ENCODE assay signal across 8 cellular contexts in genomic region chr11:1262172-1263006, GRCh38. TPM values are rescaled to one million over a fixed set of nuclear protein-coding genes. Genes with fewer than 3 reads are reported as not detected.
DNase-seq lines count a peak whose midpoint lies in the region; ATAC-seq and TF ChIP-seq lines count a peak whose summit lies in the region.

No MANE protein-coding gene starts in this region.

- peak overlapping the region; percentile 90 for H3K27ac ChIP-seq in CD8-positive, alpha-beta T cell (ENCODE audit: low read depth, low read length)
- no peak overlapping the region for H3K27ac ChIP-seq in foreskin keratinocyte
- H3K27ac ChIP-seq in neural progenitor cell, result no peak overlapping the region

- ATAC-seq in CD8-positive, alpha-beta T cell, result peak; percentile 91
- ATAC-seq in GM21515 (IDR thresholded peaks at IDR 0.05; ENCODE audit: unreplicated experiment) (peak; percentile 86), foreskin keratinocyte (peak; percentile 86)
- peak; percentile 90 for ATAC-seq in stimulated activated naive CD8-positive, alpha-beta T cell treated with anti-CD3 and anti-CD28 coated beads, Interleukin-15, amount 100 ng/mL, for 72 hours

- peak overlapping the region; percentile 72 for H3K9ac ChIP-seq in Loucy (ENCODE audit: low read depth, low read length, poor library complexity, severe bottlenecking)
- no peak overlapping the region for H3K9ac ChIP-seq in neural progenitor cell

- H3K4me1 Mint-ChIP-seq in CD8-positive, alpha-beta T cell (ENCODE audit: low read depth), result peaks cover 18% of the 10 kb centered on the region
- H3K4me1 Mint-ChIP-seq in neural progenitor cell, result peaks cover 7% of the 10 kb centered on the region
- H3K4me1 Mint-ChIP-seq in stimulated activated naive CD8-positive, alpha-beta T cell treated with anti-CD3 and anti-CD28 coated beads, Interleukin-15, amount 100 ng/mL, for 72 hours, result peaks cover 28% of the 10 kb centered on the region

- peak overlapping the region; percentile 58 for H3K4me3 ChIP-seq in CD8-positive, alpha-beta T cell (ENCODE audit: low read depth, low read length)
- H3K4me3 ChIP-seq in Loucy (ENCODE audit: low read length, poor library complexity, severe bottlenecking) (peak overlapping the region; percentile 72), neural progenitor cell (peak overlapping the region; percentile 50)

- H3K27me3 Mint-ChIP-seq in CD8-positive, alpha-beta T cell (ENCODE audit: low read depth), result no peaks in the 10 kb centered on the region
- no peaks in the 10 kb centered on the region for H3K27me3 Mint-ChIP-seq in neural progenitor cell (ENCODE audit: insufficient read depth, low read depth)
- no peaks in the 10 kb centered on the region for H3K27me3 Mint-ChIP-seq in stimulated activated naive CD8-positive, alpha-beta T cell treated with anti-CD3 and anti-CD28 coated beads, Interleukin-15, amount 100 ng/mL, for 72 hours

- DNase-seq in CD8-positive, alpha-beta T cell, result peak; percentile 78 to 92 (median 85)
- peak; percentile 84 for DNase-seq in SIG-M5 treated with dmso at 0.1 percent for 504 hours (lab: John Stamatoyannopoulos, UW; ENCODE audit: unreplicated experiment)
- DNase-seq in activated naive CD4-positive, alpha-beta T cell (lab: John Stamatoyannopoulos, UW), result peak; percentile 55 to 81 (median 78)
- peak; percentile 55 to 76 for DNase-seq in foreskin keratinocyte
- DNase-seq in neural progenitor cell (ENCODE audit: low spot score), result peak; percentile 91
- DNase-seq in stimulated activated naive CD8-positive, alpha-beta T cell treated with anti-CD3 and anti-CD28 coated beads, Interleukin-15, amount 100 ng/mL, for 72 hours, result peak; percentile 69 to 91

- H3K9me3 ChIP-seq in CD8-positive, alpha-beta T cell (ENCODE audit: low read length), result no peaks in the 10 kb centered on the region
- H3K9me3 ChIP-seq in Loucy (ENCODE audit: insufficient read depth, low read depth, low read length) (no peaks in the 10 kb centered on the region; the same call in 1 of the 2 replicates), neural progenitor cell (ENCODE audit: low read depth) (no peaks in the 10 kb centered on the region)

- H3K4me1 ChIP-seq in CD8-positive, alpha-beta T cell (ENCODE audit: insufficient read depth, low read length), result peaks cover 18% of the 10 kb centered on the region
- peaks cover 8% of the 10 kb centered on the region for H3K4me1 ChIP-seq in Loucy (ENCODE audit: insufficient read depth, low read length, poor library complexity, severe bottlenecking)
- H3K4me1 ChIP-seq in foreskin keratinocyte, result no peaks in the 10 kb centered on the region
- peaks cover 11% of the 10 kb centered on the region for H3K4me1 ChIP-seq in neural progenitor cell

- intact Hi-C loops in CD8-positive, alpha-beta T cell (cut with DNase I, micrococcal nuclease), result loop anchor here (1.0 to 5.0 kb wide), 5 partner anchors 47 to 310 kb away; partner anchors contain the start of genes DUSP8 (in 2 of the 2), TOLLIP (in 2 of the 2) and BRSK2 (in 1 of the 2)

- H2AFZ ChIP-seq in Loucy (ENCODE audit: low read length), result peak overlapping the region; percentile 74; the same call in 1 of the 2 replicates
- peak overlapping the region; percentile 93 for H2AFZ ChIP-seq in neural progenitor cell (replicated peaks)

- H3K36me3 Mint-ChIP-seq in CD8-positive, alpha-beta T cell, result no peaks in the 10 kb centered on the region
- peaks cover 4% of the 10 kb centered on the region for H3K36me3 Mint-ChIP-seq in neural progenitor cell

- CTCF ChIA-PET in CD8-positive, alpha-beta T cell (lab: Charles Lee), result interaction anchor here (1.3 kb wide), 1 partner anchor 313 kb away, joined by 4 read pairs; no protein-coding TSS in a partner anchor

- H3K79me2 ChIP-seq in Loucy (ENCODE audit: insufficient read depth, low read length) (no peaks in the 10 kb centered on the region), neural progenitor cell (ENCODE audit: low read depth) (no peaks in the 10 kb centered on the region)

- H3K27me3 ChIP-seq in CD8-positive, alpha-beta T cell (ENCODE audit: insufficient read depth, low read length), result no peaks in the 10 kb centered on the region
- H3K27me3 ChIP-seq in Loucy (ENCODE audit: insufficient read depth, low read length, poor library complexity, severe bottlenecking), result no peaks in the 10 kb centered on the region
- H3K27me3 ChIP-seq in foreskin keratinocyte, result no peaks in the 10 kb centered on the region
- H3K27me3 ChIP-seq in neural progenitor cell, result no peaks in the 10 kb centered on the region

- no peak for TF ChIP-seq CTCF in CD8-positive, alpha-beta T cell (IDR thresholded peaks at IDR 0.05)
- TF ChIP-seq CTCF in Loucy (conservative IDR thresholded peaks at IDR 0.05; ENCODE audit: low read length), result no peak
- no peak for TF ChIP-seq CTCF in foreskin keratinocyte (conservative IDR thresholded peaks at IDR 0.05)
- TF ChIP-seq CTCF in neural progenitor cell (IDR thresholded peaks at IDR 0.05), result no peak

- H3K4me3 Mint-ChIP-seq in CD8-positive, alpha-beta T cell, result peak overlapping the region; percentile 86
- H3K4me3 Mint-ChIP-seq in neural progenitor cell, result peak overlapping the region; percentile 81
- peak overlapping the region; percentile 84 to 95 for H3K4me3 Mint-ChIP-seq in stimulated activated naive CD8-positive, alpha-beta T cell treated with anti-CD3 and anti-CD28 coated beads, Interleukin-15, amount 100 ng/mL, for 72 hours

- no peaks in the 10 kb centered on the region for H3K9me2 ChIP-seq in Loucy (replicated peaks; ENCODE audit: low read depth, low read length)

- no peaks in the 10 kb centered on the region for H3K36me3 ChIP-seq in CD8-positive, alpha-beta T cell (ENCODE audit: insufficient read depth, low read length)
- H3K36me3 ChIP-seq in Loucy (ENCODE audit: insufficient read depth, low read length) (no peaks in the 10 kb centered on the region), neural progenitor cell (no peaks in the 10 kb centered on the region)

- H4K20me1 ChIP-seq in Loucy (ENCODE audit: insufficient read depth, low read length, poor library complexity, severe bottlenecking), result no peaks in the 10 kb centered on the region
- H4K20me1 ChIP-seq in neural progenitor cell (ENCODE audit: low read depth), result no peaks in the 10 kb centered on the region

- H3K27ac Mint-ChIP-seq in CD8-positive, alpha-beta T cell, result peak overlapping the region; percentile 91
- no peak overlapping the region for H3K27ac Mint-ChIP-seq in neural progenitor cell
- peak overlapping the region; percentile 93 to 94 for H3K27ac Mint-ChIP-seq in stimulated activated naive CD8-positive, alpha-beta T cell treated with anti-CD3 and anti-CD28 coated beads, Interleukin-15, amount 100 ng/mL, for 72 hours

- peaks cover 7% of the 10 kb centered on the region for H3K9me3 Mint-ChIP-seq in CD8-positive, alpha-beta T cell
- peaks cover 15% of the 10 kb centered on the region for H3K9me3 Mint-ChIP-seq in neural progenitor cell
- peaks cover 14 to 19% of the 10 kb centered on the region in 2 donors for H3K9me3 Mint-ChIP-seq in stimulated activated naive CD8-positive, alpha-beta T cell treated with anti-CD3 and anti-CD28 coated beads, Interleukin-15, amount 100 ng/mL, for 72 hours

- POLR2A ChIA-PET in CD8-positive, alpha-beta T cell (lab: Charles Lee), result interaction anchor here (1.0 to 1.8 kb wide), 9 partner anchors 10 to 848 kb away, joined by 3 to 14 read pairs (median 4); partner anchors contain the start of genes BRSK2, SIGIRR, TOLLIP and TSPAN4

- H3F3A ChIP-seq in Loucy (ENCODE audit: low read depth), result no peaks in the 10 kb centered on the region
- H3F3A ChIP-seq in neural progenitor cell (ENCODE audit: low read depth), result no peaks in the 10 kb centered on the region

- peak overlapping the region; percentile 65 for H3K4me2 ChIP-seq in Loucy (ENCODE audit: low read depth, low read length, poor library complexity, severe bottlenecking)
- H3K4me2 ChIP-seq in neural progenitor cell, result peak overlapping the region; percentile 94

RNA-seq across cellular contexts. Expression of gene MUC5B, which starts 39.5 kb away (rescaled TPM):
- total RNA-seq in CD8-positive, alpha-beta T cell, result not detected
- total RNA-seq in foreskin keratinocyte (not detected in 2 replicates), neural progenitor cell (ENCODE audit: low replicate concordance) (0.03 TPM in 1 of 2 replicates, not detected in the other)
- polyA plus RNA-seq in foreskin keratinocyte, result not detected in 2 replicates

RNA-seq across cellular contexts. Expression of gene TOLLIP, which starts 47.0 kb away (rescaled TPM):
- total RNA-seq in CD8-positive, alpha-beta T cell, result 10 to 100 TPM; 36.2 to 40.9 TPM
- total RNA-seq in foreskin keratinocyte (34.2 and 37.3 TPM in 2 replicates), neural progenitor cell (ENCODE audit: low replicate concordance) (8.5 and 17.5 TPM in 2 replicates)
- polyA plus RNA-seq in foreskin keratinocyte, result 44.5 and 52.5 TPM in 2 replicates
